ENCODE assay signal across 22 cellular contexts in genomic region chr16:1818204-1818872, GRCh38. TPM values are rescaled to one million over a fixed set of nuclear protein-coding genes. Genes with fewer than 3 reads are reported as not detected.
"Had no signal": no experiment of that assay in that cellular context is flagged by ENCODE, and none has a peak within 500 bp of the region (broad histone marks: within the 10 kb centered on the region; RNA-seq: fewer than 3 reads in every experiment).

No MANE protein-coding gene starts in this region.

- H3K4me1 ChIP-seq: sigmoid colon, transverse colon had no signal

- H3K27me3 Mint-ChIP-seq: dendritic cell treated with granulocyte-macrophage colony-stimulating factor and Interleukin-4, amounts not matched to agents 40 ng/mL and 50 ng/mL, for 4 days; effector memory CD8-positive, alpha-beta T cell; naive B cell had no signal

- H3K9me3 Mint-ChIP-seq: dendritic cell treated with granulocyte-macrophage colony-stimulating factor and Interleukin-4, amounts not matched to agents 40 ng/mL and 50 ng/mL, for 4 days; effector memory CD8-positive, alpha-beta T cell; naive B cell; nephron had no signal

- H3K4me3 Mint-ChIP-seq: dendritic cell treated with granulocyte-macrophage colony-stimulating factor and Interleukin-4, amounts not matched to agents 40 ng/mL and 50 ng/mL, for 4 days; effector memory CD8-positive, alpha-beta T cell; naive B cell; nephron had no signal

- H3K27me3 ChIP-seq: esophagus muscularis mucosa, gastrocnemius medialis, heart right ventricle, sigmoid colon, stomach, transverse colon had no signal

- H3K4me1 Mint-ChIP-seq: nephron had no signal

- H3K9me3 ChIP-seq: esophagus muscularis mucosa, gastrocnemius medialis, heart right ventricle, sigmoid colon, stomach, thoracic aorta, transverse colon had no signal

- H3K4me3 ChIP-seq: esophagus muscularis mucosa, gastrocnemius medialis, heart right ventricle, sigmoid colon, skin epidermis, stomach, thoracic aorta, transverse colon had no signal

- ATAC-seq: effector memory CD8-positive, alpha-beta T cell; gastrocnemius medialis; left ventricle myocardium superior had no signal

- H3K27ac Mint-ChIP-seq: dendritic cell treated with granulocyte-macrophage colony-stimulating factor and Interleukin-4, amounts not matched to agents 40 ng/mL and 50 ng/mL, for 4 days; effector memory CD8-positive, alpha-beta T cell; naive B cell; nephron had no signal

- DNase-seq: effector memory CD8-positive, alpha-beta T cell; gastrocnemius medialis; heart right ventricle; islet precursor cell; mesendoderm; naive B cell; sigmoid colon; stimulated activated CD4-positive, alpha-beta T cell treated with anti-CD3 and anti-CD28 coated beads, Interleukin-12 subunit alpha, Interleukin-12 subunit beta, amount 100 ng/mL, for 4 hours; stomach; substantia nigra; transverse colon had no signal

- H3K27ac ChIP-seq: epithelial cell of prostate, esophagus muscularis mucosa, gastrocnemius medialis, heart right ventricle, sigmoid colon, skin epidermis, stomach, thoracic aorta, transverse colon had no signal

RNA-seq across cellular contexts. Expression of gene IGFALS, which starts 24.8 kb away (rescaled TPM):
- total RNA-seq: fibroblast of villous mesenchyme, left ventricle myocardium superior, lung microvascular endothelial cell, pulmonary artery endothelial cell, ureter had no signal
